ENCODE assay signal across 16 cellular contexts in genomic region chr2:160471950-160472349, GRCh38. TPM values are rescaled to one million over a fixed set of nuclear protein-coding genes. Genes with fewer than 3 reads are reported as not detected.
DNase-seq lines count a peak whose midpoint lies in the region; ATAC-seq and TF ChIP-seq lines count a peak whose summit lies in the region.
"Had no signal": no experiment of that assay in that cellular context is flagged by ENCODE, and none has a peak within 500 bp of the region (broad histone marks: within the 10 kb centered on the region; RNA-seq: fewer than 3 reads in every experiment).

No MANE protein-coding gene starts in this region.

- no peak for TF ChIP-seq CTCF in suprapubic skin (IDR thresholded peaks at IDR 0.05)
- no peak for TF ChIP-seq CTCF in dorsolateral prefrontal cortex (IDR thresholded peaks at IDR 0.05 in 54 of 56, conservative IDR thresholded peaks at IDR 0.05 in 2 of 56; ENCODE audit: low read depth in 1 of 56, partially characterized antibody in 56 of 56)

- H3K4me1 Mint-ChIP-seq in activated naive CD4-positive, alpha-beta T cell treated with anti-CD3 and anti-CD28 coated beads, Interleukin-2, amount 10 ng/mL, durations not matched to agents 7 days and 5 days, result peaks cover 72% of the 10 kb centered on the region
- peaks cover 50% of the 10 kb centered on the region for H3K4me1 Mint-ChIP-seq in activated T-helper 2 cell treated with anti-CD3 and anti-CD28 coated beads, Interferon-gamma antibody, Interleukin-2, Interleukin-4, amounts not matched to agents 10 μg/mL and 5 μg/mL and 100 μg/mL, durations not matched to agents 14 hours and 24 hours and 36 hours (ENCODE audit: low read depth)

- WGBS in suprapubic skin, result 64% methylated on average over 3 of the region's 3 CpGs

- peak overlapping the region; percentile 14 for H3K4me3 Mint-ChIP-seq in activated naive CD4-positive, alpha-beta T cell treated with anti-CD3 and anti-CD28 coated beads, Interleukin-2, amount 10 ng/mL, durations not matched to agents 7 days and 5 days
- H3K4me3 Mint-ChIP-seq in activated T-helper 2 cell treated with anti-CD3 and anti-CD28 coated beads, Interferon-gamma antibody, Interleukin-2, Interleukin-4, amounts not matched to agents 10 μg/mL and 5 μg/mL and 100 μg/mL, durations not matched to agents 14 hours and 24 hours and 36 hours (ENCODE audit: low read depth), result no peak overlapping the region
- H3K4me3 Mint-ChIP-seq: activated naive CD8-positive, alpha-beta T cell treated with anti-CD3 and anti-CD28 coated beads, Interleukin-2, amount 50 U/mL, for 24 hours; natural killer cell treated with Interleukin-12 subunit alpha and Interleukin-12 subunit beta and Interleukin-15 and Interleukin-18, amount 100 ng/mL, for 72 hours had no signal

- DNase-seq in activated naive CD4-positive, alpha-beta T cell treated with anti-CD3 and anti-CD28 coated beads, Interleukin-2, amount 10 ng/mL, durations not matched to agents 7 days and 5 days, result no peak
- DNase-seq in activated naive CD4-positive, alpha-beta T cell (lab: John Stamatoyannopoulos, UW), result no peak
- DNase-seq in activated T-helper 2 cell treated with anti-CD3 and anti-CD28 coated beads, Interferon-gamma antibody, Interleukin-2, Interleukin-4, amounts not matched to agents 10 μg/mL and 5 μg/mL and 100 μg/mL, durations not matched to agents 14 hours and 24 hours and 36 hours (ENCODE audit: low spot score), result no peak
- DNase-seq in suprapubic skin (ENCODE audit: low spot score in 2 of 2) (no peak), dorsolateral prefrontal cortex (no peak)
- DNase-seq: activated CD4-positive, alpha-beta T cell treated with anti-CD3 and anti-CD28 coated beads for 4 hours; activated naive CD8-positive, alpha-beta T cell treated with anti-CD3 and anti-CD28 coated beads, Interleukin-2, amount 50 U/mL, for 24 hours; esophagus squamous epithelium; stimulated activated naive CD8-positive, alpha-beta T cell treated with anti-CD3 and anti-CD28 coated beads, Interleukin-15, Interleukin-2, amounts not matched to agents 100 U/mL and 50 U/mL, for 24 hours had no signal

- H3K36me3 Mint-ChIP-seq in activated naive CD4-positive, alpha-beta T cell treated with anti-CD3 and anti-CD28 coated beads, Interleukin-2, amount 10 ng/mL, durations not matched to agents 7 days and 5 days, result peaks cover 16% of the 10 kb centered on the region
- H3K36me3 Mint-ChIP-seq in activated T-helper 2 cell treated with anti-CD3 and anti-CD28 coated beads, Interferon-gamma antibody, Interleukin-2, Interleukin-4, amounts not matched to agents 10 μg/mL and 5 μg/mL and 100 μg/mL, durations not matched to agents 14 hours and 24 hours and 36 hours (ENCODE audit: low read depth), result no peaks in the 10 kb centered on the region
- H3K36me3 Mint-ChIP-seq: natural killer cell treated with Interleukin-12 subunit alpha and Interleukin-12 subunit beta and Interleukin-15 and Interleukin-18, amount 100 ng/mL, for 72 hours had no signal

- ATAC-seq in GM18519 (IDR thresholded peaks at IDR 0.05; ENCODE audit: low FRiP score, unreplicated experiment), result no peak
- no peak for ATAC-seq in GM18502 (IDR thresholded peaks at IDR 0.05; ENCODE audit: poor library complexity, unreplicated experiment)
- ATAC-seq: activated naive CD8-positive, alpha-beta T cell treated with anti-CD3 and anti-CD28 coated beads, Interleukin-2, amount 50 U/mL, for 24 hours; left lobe of liver; natural killer cell treated with Interleukin-12 subunit alpha and Interleukin-12 subunit beta and Interleukin-15 and Interleukin-18, amount 100 ng/mL, for 72 hours; stimulated activated naive CD8-positive, alpha-beta T cell treated with anti-CD3 and anti-CD28 coated beads, Interleukin-15, Interleukin-2, amounts not matched to agents 100 U/mL and 50 U/mL, for 24 hours had no signal

- H3K36me3 ChIP-seq in muscle layer of colon (ENCODE audit: insufficient read depth, low read length) (no peaks in the 10 kb centered on the region), suprapubic skin (no peaks in the 10 kb centered on the region)
- H3K36me3 ChIP-seq: esophagus squamous epithelium had no signal

- no peak for TF ChIP-seq EP300 in suprapubic skin (IDR thresholded peaks at IDR 0.05)

- H3K27me3 Mint-ChIP-seq in activated naive CD4-positive, alpha-beta T cell treated with anti-CD3 and anti-CD28 coated beads, Interleukin-2, amount 10 ng/mL, durations not matched to agents 7 days and 5 days, result no peaks in the 10 kb centered on the region
- no peaks in the 10 kb centered on the region for H3K27me3 Mint-ChIP-seq in activated T-helper 2 cell treated with anti-CD3 and anti-CD28 coated beads, Interferon-gamma antibody, Interleukin-2, Interleukin-4, amounts not matched to agents 10 μg/mL and 5 μg/mL and 100 μg/mL, durations not matched to agents 14 hours and 24 hours and 36 hours (ENCODE audit: low read depth)
- H3K27me3 Mint-ChIP-seq: activated naive CD8-positive, alpha-beta T cell treated with anti-CD3 and anti-CD28 coated beads, Interleukin-2, amount 50 U/mL, for 24 hours had no signal

- H3K4me3 ChIP-seq in muscle layer of colon (ENCODE audit: low read depth in 1 of 2, low read length in 2 of 2) (no peak overlapping the region), suprapubic skin (no peak overlapping the region), dorsolateral prefrontal cortex (no peak overlapping the region)
- H3K4me3 ChIP-seq: esophagus squamous epithelium, skin epidermis had no signal

- H3K9me3 ChIP-seq in muscle layer of colon (ENCODE audit: low read length), result no peaks in the 10 kb centered on the region
- no peaks in the 10 kb centered on the region for H3K9me3 ChIP-seq in suprapubic skin
- H3K9me3 ChIP-seq: esophagus squamous epithelium had no signal

- intact Hi-C loops in activated T-helper 2 cell treated with anti-CD3 and anti-CD28 coated beads, Interferon-gamma antibody, Interleukin-2, Interleukin-4, amounts not matched to agents 10 μg/mL and 5 μg/mL and 100 μg/mL, durations not matched to agents 14 hours and 24 hours and 36 hours (cut with micrococcal nuclease), result loop anchor here (1.0 to 5.0 kb wide), 4 partner anchors 10 to 45 kb away; no protein-coding TSS in a partner anchor
- intact Hi-C loops in dorsolateral prefrontal cortex (cut with DNase I), result no loop called here

- CTCF ChIA-PET in activated naive CD4-positive, alpha-beta T cell treated with anti-CD3 and anti-CD28 coated beads, Interleukin-2, amount 10 ng/mL, durations not matched to agents 7 days and 5 days (lab: Charles Lee), result interaction anchor here (0.7 kb wide), 1 partner anchor 43 kb away, joined by 3 read pairs; no protein-coding TSS in a partner anchor

- no peak for TF ChIP-seq POLR2A in suprapubic skin (IDR thresholded peaks at IDR 0.05)

- H3K4me1 ChIP-seq in muscle layer of colon (ENCODE audit: insufficient read depth, low read length) (peaks cover 58% of the 10 kb centered on the region), suprapubic skin (peaks cover 49% of the 10 kb centered on the region)

- H3K9me3 Mint-ChIP-seq in activated naive CD4-positive, alpha-beta T cell treated with anti-CD3 and anti-CD28 coated beads, Interleukin-2, amount 10 ng/mL, durations not matched to agents 7 days and 5 days, result no peaks in the 10 kb centered on the region
- H3K9me3 Mint-ChIP-seq in activated T-helper 2 cell treated with anti-CD3 and anti-CD28 coated beads, Interferon-gamma antibody, Interleukin-2, Interleukin-4, amounts not matched to agents 10 μg/mL and 5 μg/mL and 100 μg/mL, durations not matched to agents 14 hours and 24 hours and 36 hours, result no peaks in the 10 kb centered on the region
- H3K9me3 Mint-ChIP-seq: activated naive CD8-positive, alpha-beta T cell treated with anti-CD3 and anti-CD28 coated beads, Interleukin-2, amount 50 U/mL, for 24 hours; natural killer cell treated with Interleukin-12 subunit alpha and Interleukin-12 subunit beta and Interleukin-15 and Interleukin-18, amount 100 ng/mL, for 72 hours had no signal

- H3K27ac Mint-ChIP-seq in activated naive CD4-positive, alpha-beta T cell treated with anti-CD3 and anti-CD28 coated beads, Interleukin-2, amount 10 ng/mL, durations not matched to agents 7 days and 5 days, result peak overlapping the region; percentile 74
- H3K27ac Mint-ChIP-seq in activated T-helper 2 cell treated with anti-CD3 and anti-CD28 coated beads, Interferon-gamma antibody, Interleukin-2, Interleukin-4, amounts not matched to agents 10 μg/mL and 5 μg/mL and 100 μg/mL, durations not matched to agents 14 hours and 24 hours and 36 hours, result peak overlapping the region; percentile 55
- H3K27ac Mint-ChIP-seq: activated naive CD8-positive, alpha-beta T cell treated with anti-CD3 and anti-CD28 coated beads, Interleukin-2, amount 50 U/mL, for 24 hours; natural killer cell treated with Interleukin-12 subunit alpha and Interleukin-12 subunit beta and Interleukin-15 and Interleukin-18, amount 100 ng/mL, for 72 hours had no signal

- no peak overlapping the region for H3K9ac ChIP-seq in muscle layer of colon (ENCODE audit: low read length)

- H3K27me3 ChIP-seq in muscle layer of colon (ENCODE audit: control insufficient read depth in 1 of 2, insufficient read depth in 2 of 2, low read length in 2 of 2) (no peaks in the 10 kb centered on the region), suprapubic skin (no peaks in the 10 kb centered on the region), dorsolateral prefrontal cortex (no peaks in the 10 kb centered on the region)
- H3K27me3 ChIP-seq: esophagus squamous epithelium had no signal

- H3K27ac ChIP-seq in muscle layer of colon (ENCODE audit: low read depth, low read length) (peak overlapping the region; percentile 61), suprapubic skin (peak overlapping the region; percentile 5), dorsolateral prefrontal cortex (no peak overlapping the region)
- H3K27ac ChIP-seq: RWPE1 had no signal

RNA-seq across cellular contexts. Expression of gene RBMS1, which starts 21.7 kb away (rescaled TPM):
- total RNA-seq in activated T-helper 2 cell treated with anti-CD3 and anti-CD28 coated beads, Interferon-gamma antibody, Interleukin-2, Interleukin-4, amounts not matched to agents 10 μg/mL and 5 μg/mL and 100 μg/mL, durations not matched to agents 14 hours and 24 hours and 36 hours, result 40.1 and 42.2 TPM in 2 replicates
- total RNA-seq in suprapubic skin, result 10 to 100 TPM; 55.7 to 92.2 (median 62.2) TPM
- 10 to 100 TPM; 12.5 to 38.5 (median 24.7) TPM for total RNA-seq in dorsolateral prefrontal cortex

Comparison
In these comparisons a context has a peak if more than half of its experiments do, and no peak if none do; other contexts are left out.
1. H3K27ac ChIP-seq: peak in muscle layer of colon (single experiment) and suprapubic skin (single experiment); none in dorsolateral prefrontal cortex (0 of 59).